Comparison of ENCODE assay signal across 8 cellular contexts in genomic region chr6:169752074-169752623, GRCh38. TPM values are rescaled to one million over a fixed set of nuclear protein-coding genes. Genes with fewer than 3 reads are reported as not detected.
DNase-seq lines count a peak whose midpoint lies in the region; ATAC-seq and TF ChIP-seq lines count a peak whose summit lies in the region.

No MANE protein-coding gene starts in this region.

- H3K27me3 Mint-ChIP-seq in activated CD4-positive, alpha-beta T cell treated with anti-CD3 and anti-CD28 coated beads, Interleukin-2, amount 10 ng/mL, durations not matched to agents 7 days and 5 days = no peaks in the 10 kb centered on the region

- peaks cover 11% of the 10 kb centered on the region for H3K36me3 ChIP-seq in osteoblast (ENCODE audit: insufficient read depth, low read length)

- DNase-seq in activated CD4-positive, alpha-beta T cell treated with anti-CD3 and anti-CD28 coated beads, Interleukin-2, amount 10 ng/mL, durations not matched to agents 7 days and 5 days = peak; percentile 22
- no peak for DNase-seq in activated CD4-positive, alpha-beta T cell treated with anti-CD3 and anti-CD28 coated beads for 1 hour
- DNase-seq in RKO (ENCODE audit: low spot score) (peak; percentile 39), epithelial cell of esophagus (ENCODE audit: low read depth) (no peak), osteoblast (ENCODE audit: insufficient read length, low spot score, missing footprints) (peak; percentile 60), NCI-H2107 (lab: John Stamatoyannopoulos, UW) (no peak), HuH-7 (ENCODE audit: low spot score) (no peak)

- peak overlapping the region; percentile 100 for H3K27ac Mint-ChIP-seq in activated CD4-positive, alpha-beta T cell treated with anti-CD3 and anti-CD28 coated beads, Interleukin-2, amount 10 ng/mL, durations not matched to agents 7 days and 5 days

- H3K9me3 ChIP-seq in osteoblast (ENCODE audit: low read depth, low read length) = no peaks in the 10 kb centered on the region

- no peaks in the 10 kb centered on the region for H4K20me1 ChIP-seq in osteoblast (ENCODE audit: insufficient read depth, low read length)

- POLR2A ChIA-PET in activated CD4-positive, alpha-beta T cell treated with anti-CD3 and anti-CD28 coated beads, Interleukin-2, amount 10 ng/mL, durations not matched to agents 7 days and 5 days (lab: Charles Lee) = interaction anchor here (0.6 to 0.8 kb wide), 3 partner anchors 10 to 51 kb away, joined by 3 to 5 read pairs (median 4); no protein-coding TSS in a partner anchor

- H3K27ac ChIP-seq in osteoblast (ENCODE audit: low read depth, low read length) = peak overlapping the region; percentile 92

- H3K4me2 ChIP-seq in osteoblast (ENCODE audit: insufficient read depth, low read length) = peak overlapping the region; percentile 97

- peak overlapping the region; percentile 96 for H3K4me3 ChIP-seq in epithelial cell of esophagus (ENCODE audit: low read length)
- H3K4me3 ChIP-seq in osteoblast (ENCODE audit: insufficient read depth, low read length) = peak overlapping the region; percentile 93

- CTCF ChIA-PET in activated CD4-positive, alpha-beta T cell treated with anti-CD3 and anti-CD28 coated beads, Interleukin-2, amount 10 ng/mL, durations not matched to agents 7 days and 5 days (lab: Charles Lee) = interaction anchor here (0.9 to 1.1 kb wide), 3 partner anchors 38 to 59 kb away, joined by 3 read pairs; no protein-coding TSS in a partner anchor

- ATAC-seq in GM21515 (IDR thresholded peaks at IDR 0.05; ENCODE audit: unreplicated experiment) = no peak

- H3K79me2 ChIP-seq in osteoblast (ENCODE audit: insufficient read depth, low read length) = peaks cover 26% of the 10 kb centered on the region

- no peaks in the 10 kb centered on the region for H3K27me3 ChIP-seq in osteoblast (ENCODE audit: insufficient read depth, low read length)

- H2AFZ ChIP-seq in osteoblast (ENCODE audit: low read length) = peak overlapping the region; percentile 97

- H3K4me3 Mint-ChIP-seq in activated CD4-positive, alpha-beta T cell treated with anti-CD3 and anti-CD28 coated beads, Interleukin-2, amount 10 ng/mL, durations not matched to agents 7 days and 5 days = peak overlapping the region; percentile 98

- H3K4me1 Mint-ChIP-seq in activated CD4-positive, alpha-beta T cell treated with anti-CD3 and anti-CD28 coated beads, Interleukin-2, amount 10 ng/mL, durations not matched to agents 7 days and 5 days = peaks cover 38% of the 10 kb centered on the region

- peaks cover 2% of the 10 kb centered on the region for H3K9me3 Mint-ChIP-seq in activated CD4-positive, alpha-beta T cell treated with anti-CD3 and anti-CD28 coated beads, Interleukin-2, amount 10 ng/mL, durations not matched to agents 7 days and 5 days

- peaks cover 13% of the 10 kb centered on the region for H3K4me1 ChIP-seq in osteoblast (ENCODE audit: insufficient read depth, low read length)

- TF ChIP-seq CTCF in epithelial cell of esophagus (IDR thresholded peaks at IDR 0.05; ENCODE audit: insufficient read depth, low read depth, low read length, missing control alignments) (no peak), osteoblast (IDR thresholded peaks at IDR 0.05; ENCODE audit: extremely low read depth, low read depth, low read length) (no peak)

- H3K36me3 Mint-ChIP-seq in activated CD4-positive, alpha-beta T cell treated with anti-CD3 and anti-CD28 coated beads, Interleukin-2, amount 10 ng/mL, durations not matched to agents 7 days and 5 days (ENCODE audit: low read depth) = peaks cover 16% of the 10 kb centered on the region

RNA-seq across cellular contexts. Expression of gene ERMARD, which starts 0.7 kb away (rescaled TPM):
- total RNA-seq in activated CD4-positive, alpha-beta T cell treated with anti-CD3 and anti-CD28 coated beads, Interleukin-2, amount 10 ng/mL, durations not matched to agents 7 days and 5 days = 10 to 100 TPM; 28.1 to 35.6 TPM
- 21.4 and 23.3 TPM in 2 replicates for total RNA-seq in osteoblast

RNA-seq across cellular contexts. Expression of gene DYNLT2, which starts 0.8 kb away (rescaled TPM):
- 1 to 10 TPM; 2.2 to 2.5 TPM for total RNA-seq in activated CD4-positive, alpha-beta T cell treated with anti-CD3 and anti-CD28 coated beads, Interleukin-2, amount 10 ng/mL, durations not matched to agents 7 days and 5 days
- 1.8 and 2.2 TPM in 2 replicates for total RNA-seq in osteoblast

RNA-seq across cellular contexts. Expression of gene PHF10, which starts 27.8 kb away (rescaled TPM):
- total RNA-seq in activated CD4-positive, alpha-beta T cell treated with anti-CD3 and anti-CD28 coated beads, Interleukin-2, amount 10 ng/mL, durations not matched to agents 7 days and 5 days = 10 to 100 TPM; 57.4 to 59.7 TPM
- 14.7 and 21.0 TPM in 2 replicates for total RNA-seq in osteoblast

RNA-seq across cellular contexts. Expression of gene C6orf120, which starts 50.2 kb away (rescaled TPM):
- total RNA-seq in activated CD4-positive, alpha-beta T cell treated with anti-CD3 and anti-CD28 coated beads, Interleukin-2, amount 10 ng/mL, durations not matched to agents 7 days and 5 days = 10 to 100 TPM; 17.0 to 20.9 TPM
- 53.0 and 54.3 TPM in 2 replicates for total RNA-seq in osteoblast

RNA-seq across cellular contexts. Expression of gene WDR27, which starts 50.3 kb away (rescaled TPM):
- 10 to 100 TPM; 18.1 to 21.9 TPM for total RNA-seq in activated CD4-positive, alpha-beta T cell treated with anti-CD3 and anti-CD28 coated beads, Interleukin-2, amount 10 ng/mL, durations not matched to agents 7 days and 5 days
- total RNA-seq in osteoblast = 23.9 and 29.8 TPM in 2 replicates

Comparison
In these comparisons a context has a peak if more than half of its experiments do, and no peak if none do; other contexts are left out.
1. DNase-seq: peak in activated CD4-positive, alpha-beta T cell treated with anti-CD3 and anti-CD28 coated beads, Interleukin-2, amount 10 ng/mL, durations not matched to agents 7 days and 5 days (single experiment), RKO (single experiment) and osteoblast (single experiment); none in activated CD4-positive, alpha-beta T cell treated with anti-CD3 and anti-CD28 coated beads for 1 hour (single experiment), epithelial cell of esophagus (single experiment), NCI-H2107 (single experiment) and HuH-7 (single experiment).